In the genomic region with DNA sequence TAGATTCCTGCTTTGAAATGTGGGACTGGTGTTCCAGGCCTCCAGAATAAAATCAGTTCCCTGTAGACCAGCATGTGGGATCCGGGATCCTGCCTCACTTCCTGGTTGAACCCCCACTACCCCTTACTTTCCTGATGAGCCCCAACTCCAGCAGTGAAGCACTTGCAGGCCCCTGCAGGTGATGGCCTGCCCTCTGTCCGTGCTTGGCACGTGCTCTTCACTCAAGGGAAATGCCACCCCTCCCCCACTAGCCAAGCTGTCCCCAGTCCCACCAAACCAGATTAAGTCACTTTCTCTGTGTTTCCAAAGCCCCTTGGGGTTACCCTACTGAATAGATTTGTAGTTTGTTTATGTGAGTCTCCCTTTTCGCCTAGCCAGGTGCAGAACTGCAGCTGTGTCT, we compare ENCODE assay signal across 19 cellular contexts.
DNase-seq lines count a peak whose midpoint lies in the region; ATAC-seq lines count a peak whose summit lies in the region.
"Had no signal": no experiment of that assay in that cellular context is flagged by ENCODE, and none has a peak within 500 bp of the region (broad histone marks: within the 10 kb centered on the region; RNA-seq: fewer than 3 reads in every experiment).

No MANE protein-coding gene starts in this region.

- WGBS in mesenchymal stem cell, result 50% methylated on average over 4 of the region's 4 CpGs

- H3K9ac ChIP-seq in mesenchymal stem cell (ENCODE audit: low read length), result peak overlapping the region; percentile 32

- H3K4me1 ChIP-seq in mesenchymal stem cell (ENCODE audit: control insufficient read depth, insufficient read depth, low read depth, low read length), result no peaks in the 10 kb centered on the region

- no peak overlapping the region for H2BK12ac ChIP-seq in mesenchymal stem cell (ENCODE audit: low read length in 2 of 2)

- ATAC-seq in stimulated activated naive B cell treated with anti-CD40 and anti-IgM and Interleukin-4, amounts not matched to agents 10 μg/mL and 1 μg/mL and 100 μg/mL, for 72 hours (replicated peaks), result no peak
- ATAC-seq in HG03039 (IDR thresholded peaks at IDR 0.05; ENCODE audit: unreplicated experiment) (no peak), GM19324 (IDR thresholded peaks at IDR 0.05; ENCODE audit: low FRiP score, unreplicated experiment) (no peak)
- ATAC-seq: activated CD4-positive, alpha-beta T cell treated with anti-CD3 and anti-CD28 coated beads for 36 hours; activated CD8-positive, alpha-beta memory T cell treated with anti-CD3 and anti-CD28 coated beads, Interleukin-2, amount 10 ng/mL, durations not matched to agents 7 days and 5 days; Panc1 had no signal

- no peak overlapping the region for H3K23ac ChIP-seq in mesenchymal stem cell (ENCODE audit: low read length in 2 of 2)

- no peak overlapping the region for H2BK120ac ChIP-seq in mesenchymal stem cell (ENCODE audit: low read depth, low read length)

- peaks cover 49% of the 10 kb centered on the region for H3K4me1 Mint-ChIP-seq in activated CD4-positive, alpha-beta T cell treated with anti-CD3 and anti-CD28 coated beads, Interleukin-2, amount 10 ng/mL, durations not matched to agents 24 days and 14 days
- peaks cover 24 to 49% of the 10 kb centered on the region in 2 donors for H3K4me1 Mint-ChIP-seq in stimulated activated naive B cell treated with anti-CD40 and anti-IgM and Interleukin-4, amounts not matched to agents 10 μg/mL and 1 μg/mL and 100 μg/mL, for 72 hours

- H3K4me2 ChIP-seq in mesenchymal stem cell (ENCODE audit: low read length, poor library complexity, severe bottlenecking), result no peak overlapping the region

- intact Hi-C loops in activated CD4-positive, alpha-beta T cell treated with anti-CD3 and anti-CD28 coated beads, Interleukin-2, amount 10 ng/mL, durations not matched to agents 24 days and 14 days (cut with micrococcal nuclease), result no loop called here

- no peak overlapping the region for H4K8ac ChIP-seq in mesenchymal stem cell (ENCODE audit: low read length)

- H3K9me3 ChIP-seq in mesenchymal stem cell (ENCODE audit: control insufficient read depth, low read length), result no peaks in the 10 kb centered on the region
- H3K9me3 ChIP-seq: SJSA1, suprapubic skin had no signal

- no peaks in the 10 kb centered on the region for H3K27me3 Mint-ChIP-seq in activated CD4-positive, alpha-beta T cell treated with anti-CD3 and anti-CD28 coated beads, Interleukin-2, amount 10 ng/mL, durations not matched to agents 24 days and 14 days
- no peaks in the 10 kb centered on the region for H3K27me3 Mint-ChIP-seq in stimulated activated naive B cell treated with anti-CD40 and anti-IgM and Interleukin-4, amounts not matched to agents 10 μg/mL and 1 μg/mL and 100 μg/mL, for 72 hours
- H3K27me3 Mint-ChIP-seq: activated CD4-positive, alpha-beta T cell treated with anti-CD3 and anti-CD28 coated beads for 36 hours; activated naive CD8-positive, alpha-beta T cell treated with anti-CD3 and anti-CD28 coated beads for 36 hours; IgD-negative memory B cell had no signal

- no peak overlapping the region for H2BK15ac ChIP-seq in mesenchymal stem cell (ENCODE audit: low read depth, poor library complexity, severe bottlenecking)

- no peaks in the 10 kb centered on the region for H3K36me3 Mint-ChIP-seq in activated CD4-positive, alpha-beta T cell treated with anti-CD3 and anti-CD28 coated beads, Interleukin-2, amount 10 ng/mL, durations not matched to agents 24 days and 14 days (ENCODE audit: low read depth)
- peaks cover 49 to 71% of the 10 kb centered on the region in 2 donors for H3K36me3 Mint-ChIP-seq in stimulated activated naive B cell treated with anti-CD40 and anti-IgM and Interleukin-4, amounts not matched to agents 10 μg/mL and 1 μg/mL and 100 μg/mL, for 72 hours
- H3K36me3 Mint-ChIP-seq: activated CD8-positive, alpha-beta memory T cell treated with anti-CD3 and anti-CD28 coated beads, Interleukin-2, amount 10 ng/mL, durations not matched to agents 7 days and 5 days had no signal

- H4K91ac ChIP-seq in mesenchymal stem cell (ENCODE audit: low read length), result no peak overlapping the region

- no peaks in the 10 kb centered on the region for H3K9me3 Mint-ChIP-seq in activated CD4-positive, alpha-beta T cell treated with anti-CD3 and anti-CD28 coated beads, Interleukin-2, amount 10 ng/mL, durations not matched to agents 24 days and 14 days
- H3K9me3 Mint-ChIP-seq in stimulated activated naive B cell treated with anti-CD40 and anti-IgM and Interleukin-4, amounts not matched to agents 10 μg/mL and 1 μg/mL and 100 μg/mL, for 72 hours, result peaks cover 0 to 2% of the 10 kb centered on the region in 2 donors
- H3K9me3 Mint-ChIP-seq: IgD-negative memory B cell, nephron had no signal

- H3K27ac ChIP-seq in mesenchymal stem cell (ENCODE audit: low read length, poor library complexity, severe bottlenecking), result no peak overlapping the region
- H3K27ac ChIP-seq: SJSA1, suprapubic skin had no signal

- H3K4me3 Mint-ChIP-seq in activated CD4-positive, alpha-beta T cell treated with anti-CD3 and anti-CD28 coated beads, Interleukin-2, amount 10 ng/mL, durations not matched to agents 24 days and 14 days, result no peak overlapping the region
- peak overlapping the region; percentile 8 to 26 for H3K4me3 Mint-ChIP-seq in stimulated activated naive B cell treated with anti-CD40 and anti-IgM and Interleukin-4, amounts not matched to agents 10 μg/mL and 1 μg/mL and 100 μg/mL, for 72 hours
- H3K4me3 Mint-ChIP-seq: activated CD4-positive, alpha-beta T cell treated with anti-CD3 and anti-CD28 coated beads for 36 hours; activated CD8-positive, alpha-beta memory T cell treated with anti-CD3 and anti-CD28 coated beads, Interleukin-2, amount 10 ng/mL, durations not matched to agents 7 days and 5 days; activated naive CD8-positive, alpha-beta T cell treated with anti-CD3 and anti-CD28 coated beads for 36 hours; nephron had no signal

- H3K27ac Mint-ChIP-seq in activated CD4-positive, alpha-beta T cell treated with anti-CD3 and anti-CD28 coated beads, Interleukin-2, amount 10 ng/mL, durations not matched to agents 24 days and 14 days, result no peak overlapping the region
- peak overlapping the region; percentile 83 for H3K27ac Mint-ChIP-seq in stimulated activated naive B cell treated with anti-CD40 and anti-IgM and Interleukin-4, amounts not matched to agents 10 μg/mL and 1 μg/mL and 100 μg/mL, for 72 hours
- H3K27ac Mint-ChIP-seq: activated CD4-positive, alpha-beta T cell treated with anti-CD3 and anti-CD28 coated beads for 36 hours; activated CD8-positive, alpha-beta memory T cell treated with anti-CD3 and anti-CD28 coated beads, Interleukin-2, amount 10 ng/mL, durations not matched to agents 7 days and 5 days had no signal

- no peak overlapping the region for H3K4me3 ChIP-seq in mesenchymal stem cell (ENCODE audit: insufficient read depth in 1 of 2, low read depth in 1 of 2, low read length in 2 of 2)
- H3K4me3 ChIP-seq: SJSA1, suprapubic skin had no signal

- H3K36me3 ChIP-seq in mesenchymal stem cell (ENCODE audit: control insufficient read depth in 1 of 2, insufficient read depth in 2 of 2, low read depth in 1 of 2, low read length in 2 of 2), result no peaks in the 10 kb centered on the region
- H3K36me3 ChIP-seq: SJSA1, suprapubic skin had no signal

- H3K18ac ChIP-seq in mesenchymal stem cell (ENCODE audit: low read depth in 1 of 2, low read length in 2 of 2), result no peak overlapping the region

- H2AK5ac ChIP-seq in mesenchymal stem cell (ENCODE audit: low read length, severe bottlenecking), result no peak overlapping the region

- no peak overlapping the region for H3K4ac ChIP-seq in mesenchymal stem cell (ENCODE audit: low read depth in 1 of 2, low read length in 2 of 2)

- H2BK5ac ChIP-seq in mesenchymal stem cell (ENCODE audit: low read depth, low read length, poor library complexity, severe bottlenecking), result no peak overlapping the region

- H3K27me3 ChIP-seq in mesenchymal stem cell (ENCODE audit: control insufficient read depth in 1 of 2, insufficient read depth in 1 of 2, low read length in 2 of 2), result peaks cover 0 to 20% of the 10 kb centered on the region in 2 experiments
- H3K27me3 ChIP-seq: SJSA1, suprapubic skin had no signal

- no peaks in the 10 kb centered on the region for H3K79me1 ChIP-seq in mesenchymal stem cell (replicated peaks; ENCODE audit: low read length, poor library complexity, severe bottlenecking)

- DNase-seq in activated CD4-positive, alpha-beta T cell treated with anti-CD3 and anti-CD28 coated beads, Interleukin-2, amount 10 ng/mL, durations not matched to agents 24 days and 14 days, result peak; percentile 54
- DNase-seq in activated CD4-positive, alpha-beta T cell treated with anti-CD3 and anti-CD28 coated beads, Interleukin-2, amount 50 U/mL, for 1 hour, result no peak
- DNase-seq in NCI-H69 (lab: John Stamatoyannopoulos, UW), result peak; percentile 6
- DNase-seq in mesenchymal stem cell, result no peak
- DNase-seq in stimulated activated naive B cell treated with anti-CD40 and anti-IgM and Interleukin-4, amounts not matched to agents 10 μg/mL and 1 μg/mL and 100 μg/mL, for 72 hours, result no peak
- no peak for DNase-seq in activated CD8-positive, alpha-beta memory T cell treated with anti-CD3 and anti-CD28 coated beads, Interleukin-2, amount 50 U/mL, for 48 hours
- DNase-seq: activated CD4-positive, alpha-beta T cell treated with anti-CD3 and anti-CD28 coated beads for 36 hours; activated CD8-positive, alpha-beta memory T cell treated with anti-CD3 and anti-CD28 coated beads, Interleukin-2, amount 10 ng/mL, durations not matched to agents 7 days and 5 days; activated naive CD8-positive, alpha-beta T cell treated with anti-CD3 and anti-CD28 coated beads for 36 hours; Calu3; NCI-H2107; NCI-H510A had no signal

- no peak overlapping the region for H2AFZ ChIP-seq in mesenchymal stem cell (ENCODE audit: low read depth, low read length)

- H3K14ac ChIP-seq in mesenchymal stem cell (ENCODE audit: low read length in 2 of 2), result no peak overlapping the region

Comparison
In these comparisons a context has a peak if more than half of its experiments do, and no peak if none do; other contexts are left out.
1. DNase-seq: peak in activated CD4-positive, alpha-beta T cell treated with anti-CD3 and anti-CD28 coated beads, Interleukin-2, amount 10 ng/mL, durations not matched to agents 24 days and 14 days (single experiment) and NCI-H69 (single experiment); none in activated CD4-positive, alpha-beta T cell treated with anti-CD3 and anti-CD28 coated beads, Interleukin-2, amount 50 U/mL, for 1 hour (single experiment), mesenchymal stem cell (single experiment), stimulated activated naive B cell treated with anti-CD40 and anti-IgM and Interleukin-4, amounts not matched to agents 10 μg/mL and 1 μg/mL and 100 μg/mL, for 72 hours (single experiment) and activated CD8-positive, alpha-beta memory T cell treated with anti-CD3 and anti-CD28 coated beads, Interleukin-2, amount 50 U/mL, for 48 hours (single experiment).